18 cellular contexts compared by ENCODE assay signal in the genomic region with DNA sequence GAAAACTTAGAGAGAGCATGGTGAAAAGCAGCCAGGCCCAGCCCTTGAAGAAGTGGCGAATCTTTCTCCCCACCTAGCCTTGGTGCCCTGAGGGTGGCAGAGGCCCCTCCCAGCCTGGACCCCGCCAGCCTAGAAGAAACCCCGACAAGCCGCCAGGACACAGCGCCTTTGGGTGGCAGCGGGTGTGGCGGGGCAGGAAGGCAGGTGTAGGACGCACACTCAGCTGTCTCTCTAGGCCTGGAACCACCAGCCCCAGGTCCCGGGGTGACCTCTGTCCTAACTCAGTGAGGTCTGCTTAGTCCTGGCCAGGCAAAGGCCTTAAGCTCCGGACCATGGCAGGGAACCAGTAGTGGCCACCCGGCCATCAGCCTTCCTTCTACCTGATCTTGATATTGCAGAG.
A peak's percentile ranks its signal among the peaks of the same experiment; 100 is the strongest.
DNase-seq lines count a peak whose midpoint lies in the region; ATAC-seq and TF ChIP-seq lines count a peak whose summit lies in the region.
"Had no signal": no experiment of that assay in that cellular context is flagged by ENCODE, and none has a peak within 500 bp of the region (broad histone marks: within the 10 kb centered on the region; RNA-seq: fewer than 3 reads in every experiment).

No MANE protein-coding gene starts in this region.

- H3K27me3 Mint-ChIP-seq in natural killer cell treated with Interleukin-12 subunit alpha and Interleukin-12 subunit beta and Interleukin-15 and Interleukin-18, amount 100 ng/mL, for 72 hours = peaks cover 8 to 12% of the 10 kb centered on the region in 2 donors
- H3K27me3 Mint-ChIP-seq in natural killer cell (ENCODE audit: low read depth in 2 of 2) (peaks cover 9% of the 10 kb centered on the region in 2 donors), type B pancreatic cell (peaks cover 15% of the 10 kb centered on the region)
- no peaks in the 10 kb centered on the region for H3K27me3 Mint-ChIP-seq in stimulated activated memory B cell treated with anti-CD40 and anti-IgM and Interleukin-4, amounts not matched to agents 10 μg/mL and 1 μg/mL and 100 μg/mL, for 72 hours

- peak; percentile 24 to 57 for ATAC-seq in natural killer cell treated with Interleukin-12 subunit alpha and Interleukin-12 subunit beta and Interleukin-15 and Interleukin-18, amount 100 ng/mL, for 72 hours
- ATAC-seq in natural killer cell = no peak
- ATAC-seq in stimulated activated memory B cell treated with anti-CD40 and anti-IgM and Interleukin-4, amounts not matched to agents 10 μg/mL and 1 μg/mL and 100 μg/mL, for 72 hours = peak; percentile 51
- ATAC-seq: A549; CD8-positive, alpha-beta T cell had no signal

- no peak for DNase-seq in natural killer cell treated with Interleukin-12 subunit alpha and Interleukin-12 subunit beta and Interleukin-15 and Interleukin-18, amount 100 ng/mL, for 72 hours (ENCODE audit: low spot score)
- no peak for DNase-seq in natural killer cell
- DNase-seq in spleen = peak; percentile 54
- DNase-seq in type B pancreatic cell (ENCODE audit: extremely low spot score, unreplicated experiment) = no peak
- no peak for DNase-seq in NCI-H2171 (lab: John Stamatoyannopoulos, UW)
- DNase-seq: AML-193; Caco-2; Calu3; CD4-positive, alpha-beta T cell; CD8-positive, alpha-beta T cell; DMS79 treated with DMSO at 0.1 percent for 48 hours; GF-D8 had no signal

- no peak overlapping the region for H3K27ac ChIP-seq in spleen
- H3K27ac ChIP-seq: 22Rv1; A549; BLaER1 treated with 17β-estradiol and CSF1 and Interleukin-3, amounts not matched to agents 10 nM and 100 nM; C4-2B had no signal

- H3K4me3 ChIP-seq in spleen = no peak overlapping the region
- H3K4me3 ChIP-seq: A549; BLaER1 treated with 17β-estradiol and CSF1 and Interleukin-3, amounts not matched to agents 10 nM and 100 nM had no signal

- no peak overlapping the region for H3K4me3 Mint-ChIP-seq in natural killer cell treated with Interleukin-12 subunit alpha and Interleukin-12 subunit beta and Interleukin-15 and Interleukin-18, amount 100 ng/mL, for 72 hours
- no peak overlapping the region for H3K4me3 Mint-ChIP-seq in natural killer cell
- no peak overlapping the region for H3K4me3 Mint-ChIP-seq in stimulated activated memory B cell treated with anti-CD40 and anti-IgM and Interleukin-4, amounts not matched to agents 10 μg/mL and 1 μg/mL and 100 μg/mL, for 72 hours
- no peak overlapping the region for H3K4me3 Mint-ChIP-seq in type B pancreatic cell
- H3K4me3 Mint-ChIP-seq: B cell; CD4-positive, alpha-beta T cell; CD8-positive, alpha-beta T cell had no signal

- TF ChIP-seq CTCF in natural killer cell (IDR thresholded peaks at IDR 0.05) = no peak
- TF ChIP-seq CTCF in spleen (IDR thresholded peaks at IDR 0.05 in 8 of 11, conservative IDR thresholded peaks at IDR 0.05 in 3 of 11) = no peak
- TF ChIP-seq CTCF in type B pancreatic cell (conservative IDR thresholded peaks at IDR 0.05) = no peak

- no peaks in the 10 kb centered on the region for H3K36me3 ChIP-seq in spleen
- H3K36me3 ChIP-seq: BLaER1 treated with 17β-estradiol and CSF1 and Interleukin-3, amounts not matched to agents 10 nM and 100 nM had no signal

- no peaks in the 10 kb centered on the region for H3K27me3 ChIP-seq in spleen (replicated peaks in 1 of 7)
- H3K27me3 ChIP-seq: BLaER1 treated with 17β-estradiol and CSF1 and Interleukin-3, amounts not matched to agents 10 nM and 100 nM had no signal

- no peaks in the 10 kb centered on the region for H3K4me1 ChIP-seq in spleen
- H3K4me1 ChIP-seq: A549; BLaER1 treated with 17β-estradiol and CSF1 and Interleukin-3, amounts not matched to agents 10 nM and 100 nM; Caco-2 had no signal

- TF ChIP-seq POLR2A in spleen (IDR thresholded peaks at IDR 0.05) = no peak

- H3K4me1 Mint-ChIP-seq in natural killer cell treated with Interleukin-12 subunit alpha and Interleukin-12 subunit beta and Interleukin-15 and Interleukin-18, amount 100 ng/mL, for 72 hours (ENCODE audit: low read depth in 2 of 2) = no peaks in the 10 kb centered on the region
- H3K4me1 Mint-ChIP-seq in natural killer cell (no peaks in the 10 kb centered on the region), type B pancreatic cell (ENCODE audit: unreplicated experiment) (no peaks in the 10 kb centered on the region)
- no peaks in the 10 kb centered on the region for H3K4me1 Mint-ChIP-seq in stimulated activated memory B cell treated with anti-CD40 and anti-IgM and Interleukin-4, amounts not matched to agents 10 μg/mL and 1 μg/mL and 100 μg/mL, for 72 hours
- H3K4me1 Mint-ChIP-seq: B cell had no signal

- H3K27ac Mint-ChIP-seq in natural killer cell treated with Interleukin-12 subunit alpha and Interleukin-12 subunit beta and Interleukin-15 and Interleukin-18, amount 100 ng/mL, for 72 hours = no peak overlapping the region
- H3K27ac Mint-ChIP-seq in natural killer cell (no peak overlapping the region), type B pancreatic cell (no peak overlapping the region)
- no peak overlapping the region for H3K27ac Mint-ChIP-seq in stimulated activated memory B cell treated with anti-CD40 and anti-IgM and Interleukin-4, amounts not matched to agents 10 μg/mL and 1 μg/mL and 100 μg/mL, for 72 hours
- H3K27ac Mint-ChIP-seq: B cell; CD4-positive, alpha-beta T cell; CD8-positive, alpha-beta T cell had no signal

- no peaks in the 10 kb centered on the region for H3K9me3 Mint-ChIP-seq in natural killer cell treated with Interleukin-12 subunit alpha and Interleukin-12 subunit beta and Interleukin-15 and Interleukin-18, amount 100 ng/mL, for 72 hours
- H3K9me3 Mint-ChIP-seq in natural killer cell (no peaks in the 10 kb centered on the region), type B pancreatic cell (no peaks in the 10 kb centered on the region)
- peaks cover 3% of the 10 kb centered on the region for H3K9me3 Mint-ChIP-seq in stimulated activated memory B cell treated with anti-CD40 and anti-IgM and Interleukin-4, amounts not matched to agents 10 μg/mL and 1 μg/mL and 100 μg/mL, for 72 hours
- H3K9me3 Mint-ChIP-seq: CD4-positive, alpha-beta T cell; CD8-positive, alpha-beta T cell had no signal

- WGBS in spleen, 5 donors = 89 to 94% (median 93%) methylated on average over 8 to 11 of the region's 11 CpGs

- intact Hi-C loops in natural killer cell (cut with micrococcal nuclease) (no loop called here), spleen (cut with DNase I; ENCODE audit: low total_unique reads) (no loop called here)

- H3K36me3 Mint-ChIP-seq in natural killer cell treated with Interleukin-12 subunit alpha and Interleukin-12 subunit beta and Interleukin-15 and Interleukin-18, amount 100 ng/mL, for 72 hours = no peaks in the 10 kb centered on the region
- H3K36me3 Mint-ChIP-seq in natural killer cell (no peaks in the 10 kb centered on the region), type B pancreatic cell (no peaks in the 10 kb centered on the region)
- H3K36me3 Mint-ChIP-seq in stimulated activated memory B cell treated with anti-CD40 and anti-IgM and Interleukin-4, amounts not matched to agents 10 μg/mL and 1 μg/mL and 100 μg/mL, for 72 hours = no peaks in the 10 kb centered on the region
- H3K36me3 Mint-ChIP-seq: CD8-positive, alpha-beta T cell had no signal

- H3K9me3 ChIP-seq in spleen = no peaks in the 10 kb centered on the region
- H3K9me3 ChIP-seq: A549; BLaER1 treated with 17β-estradiol and CSF1 and Interleukin-3, amounts not matched to agents 10 nM and 100 nM; Caco-2 had no signal

Comparison
In these comparisons a context has a peak if more than half of its experiments do, and no peak if none do; other contexts are left out.
1. ATAC-seq: peak in natural killer cell treated with Interleukin-12 subunit alpha and Interleukin-12 subunit beta and Interleukin-15 and Interleukin-18, amount 100 ng/mL, for 72 hours (2 of 2) and stimulated activated memory B cell treated with anti-CD40 and anti-IgM and Interleukin-4, amounts not matched to agents 10 μg/mL and 1 μg/mL and 100 μg/mL, for 72 hours (single experiment); none in natural killer cell (0 of 3).